ENCODE assay signal across 1 cellular context in the genomic region with DNA sequence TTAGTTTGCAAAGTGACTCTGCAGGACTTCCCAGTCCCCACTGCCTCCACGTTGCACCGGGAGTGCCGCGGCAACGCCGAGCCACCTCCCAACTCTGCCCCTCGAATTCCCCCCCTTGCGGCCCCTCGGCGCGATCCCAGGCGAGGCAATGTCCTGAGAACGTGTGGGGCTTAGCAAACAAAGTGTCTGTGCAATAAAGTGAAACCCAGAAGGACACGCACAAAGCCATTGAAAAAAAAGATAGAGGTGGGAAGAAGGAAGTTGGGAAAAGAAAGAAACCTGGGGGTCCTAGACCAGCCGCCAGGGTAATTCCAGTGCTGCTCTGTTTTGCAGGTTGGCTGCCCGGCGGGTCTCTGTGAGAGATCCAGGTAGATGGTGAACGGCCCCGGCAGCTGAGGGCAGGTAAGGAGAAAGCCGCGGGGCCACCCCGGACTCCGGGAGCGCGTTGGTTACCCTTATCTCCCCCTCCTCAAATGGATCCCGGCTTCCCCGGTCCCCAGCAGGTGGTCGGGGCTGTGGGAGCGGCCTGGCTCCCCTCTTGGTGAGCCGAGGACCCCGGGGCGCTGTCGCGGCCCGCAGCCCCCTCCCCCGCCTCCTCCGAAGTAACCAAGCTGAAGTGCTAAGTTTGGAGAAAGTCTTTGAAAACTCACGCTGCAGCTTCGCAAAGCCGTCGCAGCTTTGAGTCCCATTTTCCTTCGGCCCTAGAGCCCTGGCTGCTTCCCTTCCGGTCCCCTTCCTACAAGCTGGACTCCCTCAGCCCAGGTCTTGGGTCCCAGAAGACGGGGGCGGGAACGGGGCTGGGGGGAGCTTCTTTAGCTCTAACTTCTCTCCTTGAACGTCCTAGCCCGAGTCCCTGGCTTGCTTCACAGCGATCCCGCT.
TF ChIP-seq lines count a peak whose summit lies in the region.

No MANE protein-coding gene starts in this region.

TF ChIP-seq in HCT116, 20 proteins besides CTCF, POLR2A, EP300 and RAD21 (continued from another document):
- TF ChIP-seq, protein P1, sequence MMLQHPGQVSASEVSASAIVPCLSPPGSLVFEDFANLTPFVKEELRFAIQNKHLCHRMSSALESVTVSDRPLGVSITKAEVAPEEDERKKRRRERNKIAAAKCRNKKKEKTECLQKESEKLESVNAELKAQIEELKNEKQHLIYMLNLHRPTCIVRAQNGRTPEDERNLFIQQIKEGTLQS (IDR thresholded peaks at IDR 0.05), result no peak
- TF ChIP-seq, protein P2, sequence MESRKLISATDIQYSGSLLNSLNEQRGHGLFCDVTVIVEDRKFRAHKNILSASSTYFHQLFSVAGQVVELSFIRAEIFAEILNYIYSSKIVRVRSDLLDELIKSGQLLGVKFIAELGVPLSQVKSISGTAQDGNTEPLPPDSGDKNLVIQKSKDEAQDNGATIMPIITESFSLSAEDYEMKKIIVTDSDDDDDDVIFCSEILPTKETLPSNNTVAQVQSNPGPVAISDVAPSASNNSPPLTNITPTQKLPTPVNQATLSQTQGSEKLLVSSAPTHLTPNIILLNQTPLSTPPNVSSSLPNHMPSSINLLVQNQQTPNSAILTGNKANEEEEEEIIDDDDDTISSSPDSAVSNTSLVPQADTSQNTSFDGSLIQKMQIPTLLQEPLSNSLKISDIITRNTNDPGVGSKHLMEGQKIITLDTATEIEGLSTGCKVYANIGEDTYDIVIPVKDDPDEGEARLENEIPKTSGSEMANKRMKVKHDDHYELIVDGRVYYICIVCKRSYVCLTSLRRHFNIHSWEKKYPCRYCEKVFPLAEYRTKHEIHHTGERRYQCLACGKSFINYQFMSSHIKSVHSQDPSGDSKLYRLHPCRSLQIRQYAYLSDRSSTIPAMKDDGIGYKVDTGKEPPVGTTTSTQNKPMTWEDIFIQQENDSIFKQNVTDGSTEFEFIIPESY (IDR thresholded peaks at IDR 0.05; ENCODE audit: extremely low read depth, insufficient replicate concordance, low read length), result no peak
- TF ChIP-seq JUND (IDR thresholded peaks at IDR 0.05) (no peak), YY1 (IDR thresholded peaks at IDR 0.05; ENCODE audit: extremely low read depth, insufficient replicate concordance, low read depth, low read length) (no peak), SP1 (IDR thresholded peaks at IDR 0.05; ENCODE audit: low read depth) (no peak), ELF1 (IDR thresholded peaks at IDR 0.05; ENCODE audit: borderline replicate concordance, low read depth) (no peak), EGR1 (IDR thresholded peaks at IDR 0.05; ENCODE audit: low read depth) (no peak)
